In the genomic region with DNA sequence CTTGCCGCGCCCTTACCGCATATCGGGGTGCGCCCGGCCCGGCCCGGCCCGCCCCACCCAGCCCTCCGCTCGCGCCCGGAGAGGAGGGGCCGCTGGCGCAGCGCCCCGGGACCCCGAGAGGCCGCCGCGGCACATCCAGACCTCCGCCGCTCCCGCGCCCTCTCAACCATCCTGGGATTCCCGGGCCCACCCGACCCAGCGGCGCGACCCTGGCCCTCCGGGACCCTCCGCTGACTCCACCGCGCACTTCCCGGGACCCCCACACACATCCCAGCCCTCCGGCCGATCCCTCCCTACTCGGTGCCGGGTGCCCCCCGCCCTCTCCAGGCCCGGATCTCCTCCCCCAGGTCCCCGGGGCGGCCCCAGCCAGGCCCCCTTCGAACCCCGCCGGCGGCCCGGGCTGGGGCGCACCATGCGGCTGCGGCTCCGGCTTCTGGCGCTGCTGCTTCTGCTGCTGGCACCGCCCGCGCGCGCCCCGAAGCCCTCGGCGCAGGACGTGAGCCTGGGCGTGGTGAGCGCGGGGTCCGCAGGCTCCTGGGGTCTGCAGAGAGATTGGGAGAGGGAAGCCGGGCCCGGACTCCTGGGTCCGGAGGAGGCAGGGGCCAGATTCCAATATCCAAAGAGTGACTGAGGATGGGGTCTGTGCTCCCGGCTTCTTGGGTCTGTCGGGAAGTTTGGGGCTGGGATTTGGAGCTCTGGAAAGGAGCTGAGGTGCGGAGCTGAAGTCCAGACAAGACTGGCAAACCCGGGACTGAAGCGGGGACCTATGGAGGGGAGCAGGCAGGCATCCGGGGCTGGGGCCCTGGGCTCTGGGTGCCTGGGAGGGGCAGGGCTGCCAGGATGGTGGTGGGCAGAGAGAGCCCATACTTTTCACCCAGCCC, we compare ENCODE assay signal across 8 cellular contexts. TPM values are rescaled to one million over a fixed set of nuclear protein-coding genes. Genes with fewer than 3 reads are reported as not detected.
DNase-seq lines count a peak whose midpoint lies in the region; ATAC-seq and TF ChIP-seq lines count a peak whose summit lies in the region.

A gene with protein sequence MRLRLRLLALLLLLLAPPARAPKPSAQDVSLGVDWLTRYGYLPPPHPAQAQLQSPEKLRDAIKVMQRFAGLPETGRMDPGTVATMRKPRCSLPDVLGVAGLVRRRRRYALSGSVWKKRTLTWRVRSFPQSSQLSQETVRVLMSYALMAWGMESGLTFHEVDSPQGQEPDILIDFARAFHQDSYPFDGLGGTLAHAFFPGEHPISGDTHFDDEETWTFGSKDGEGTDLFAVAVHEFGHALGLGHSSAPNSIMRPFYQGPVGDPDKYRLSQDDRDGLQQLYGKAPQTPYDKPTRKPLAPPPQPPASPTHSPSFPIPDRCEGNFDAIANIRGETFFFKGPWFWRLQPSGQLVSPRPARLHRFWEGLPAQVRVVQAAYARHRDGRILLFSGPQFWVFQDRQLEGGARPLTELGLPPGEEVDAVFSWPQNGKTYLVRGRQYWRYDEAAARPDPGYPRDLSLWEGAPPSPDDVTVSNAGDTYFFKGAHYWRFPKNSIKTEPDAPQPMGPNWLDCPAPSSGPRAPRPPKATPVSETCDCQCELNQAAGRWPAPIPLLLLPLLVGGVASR (plus strand): TSS at position 56 of the 881 bp plus-strand sequence. CDS start 357 bp downstream, at position 413.

- H3K79me2 ChIP-seq in GM23338 (replicated peaks; ENCODE audit: insufficient read depth): peaks cover 5% of the 10 kb centered on the region

- H3K4me1 Mint-ChIP-seq in GM23338: peaks cover 19% of the 10 kb centered on the region
- H3K4me1 Mint-ChIP-seq in activated B cell treated with CpG ODN at 0.5 μM for 24 hours: peaks cover 11% of the 10 kb centered on the region

- ATAC-seq in GM23338 (peak; percentile 57), activated B cell treated with CpG ODN at 0.5 μM for 24 hours (ENCODE audit: low read depth) (no peak)

- no peaks in the 10 kb centered on the region for H3K9me3 ChIP-seq in left ventricle myocardium inferior (replicated peaks)

- H3K4me2 ChIP-seq in GM23338: peak within 1 kb of the TSS; percentile 96

- H3K36me3 ChIP-seq in GM23338 (ENCODE audit: insufficient read depth): no peaks in the 10 kb centered on the region
- H3K36me3 ChIP-seq in left ventricle myocardium inferior: no peaks in the 10 kb centered on the region

- CTCF ChIA-PET in activated B cell treated with CpG ODN at 0.5 μM for 24 hours (lab: Charles Lee): interaction anchor here (1.6 kb wide), 1 partner anchor 83 kb away, joined by 4 read pairs; no protein-coding TSS in a partner anchor

- no peak for TF ChIP-seq CTCF in GM23338 (conservative IDR thresholded peaks at IDR 0.05; ENCODE audit: low read depth in 2 of 2)
- no peak for TF ChIP-seq CTCF in activated B cell treated with CpG ODN at 0.5 μM for 24 hours (IDR thresholded peaks at IDR 0.05)
- TF ChIP-seq CTCF in left ventricle myocardium inferior (IDR thresholded peaks at IDR 0.05; ENCODE audit: borderline replicate concordance): no peak
- no peak for TF ChIP-seq CTCF in GM10266 (IDR thresholded peaks at IDR 0.05; ENCODE audit: control insufficient read depth, insufficient read depth, low read depth, missing control alignments)

- H3K4me1 ChIP-seq in GM23338 (ENCODE audit: insufficient read depth): peaks cover 17% of the 10 kb centered on the region; the same call in 1 of the 2 replicates
- peaks cover 22% of the 10 kb centered on the region for H3K4me1 ChIP-seq in left ventricle myocardium inferior

- H3K27me3 ChIP-seq in GM23338 (ENCODE audit: insufficient read depth) (peaks cover 39% of the 10 kb centered on the region), left ventricle myocardium inferior (ENCODE audit: low read depth) (peaks cover 90% of the 10 kb centered on the region)

- H3K27me3 Mint-ChIP-seq in GM23338 (ENCODE audit: insufficient read depth, low read depth, poor library complexity): peaks cover 29% of the 10 kb centered on the region
- H3K27me3 Mint-ChIP-seq in activated B cell treated with CpG ODN at 0.5 μM for 24 hours: peaks cover 38% of the 10 kb centered on the region

- peaks cover 7% of the 10 kb centered on the region; the same call in 2 of the 3 replicates for H3K9me3 Mint-ChIP-seq in GM23338
- H3K9me3 Mint-ChIP-seq in activated B cell treated with CpG ODN at 0.5 μM for 24 hours: no peaks in the 10 kb centered on the region

- H3K36me3 Mint-ChIP-seq in GM23338 (ENCODE audit: low read depth) (peaks cover 38% of the 10 kb centered on the region), activated B cell treated with CpG ODN at 0.5 μM for 24 hours (ENCODE audit: low read depth) (no peaks in the 10 kb centered on the region)

- H3K27ac ChIP-seq in GM23338 (ENCODE audit: low read depth): 0 out of 2 replicates have a peak within 1 kb of the TSS, but pooled peaks have one; percentile 32
- no peak within 1 kb of the TSS for H3K27ac ChIP-seq in left ventricle myocardium inferior (replicated peaks)

- H3K4me3 ChIP-seq in GM23338: peak within 1 kb of the TSS; percentile 94
- peak within 1 kb of the TSS; percentile 69 for H3K4me3 ChIP-seq in left ventricle myocardium inferior
- peak within 1 kb of the TSS; percentile 54 for H3K4me3 ChIP-seq in skeletal muscle cell (ENCODE audit: low read depth, low read length)

- H3K4me3 Mint-ChIP-seq in GM23338 (peak within 1 kb of the TSS; percentile 84), activated B cell treated with CpG ODN at 0.5 μM for 24 hours (peak within 1 kb of the TSS; percentile 76)

- intact Hi-C loops in activated B cell treated with CpG ODN at 0.5 μM for 24 hours (cut with micrococcal nuclease) (loop anchor here (1.0 to 2.0 kb wide), 2 partner anchors 13 to 16 kb away; no protein-coding TSS in a partner anchor), left ventricle myocardium inferior (cut with micrococcal nuclease) (no loop called here)

- H3F3A ChIP-seq in GM23338 (replicated peaks; ENCODE audit: low read depth): peaks cover 17% of the 10 kb centered on the region

- H3K9me2 ChIP-seq in GM23338 (ENCODE audit: insufficient read depth): no peaks in the 10 kb centered on the region

- H3K27ac Mint-ChIP-seq in GM23338 (peak within 1 kb of the TSS; percentile 85; the same call in 1 of the 2 replicates), activated B cell treated with CpG ODN at 0.5 μM for 24 hours (no peak within 1 kb of the TSS)

- POLR2A ChIA-PET in activated B cell treated with CpG ODN at 0.5 μM for 24 hours (lab: Charles Lee): interaction anchor here (1.1 to 1.3 kb wide), 2 partner anchors 12 to 111 kb away, joined by 3 to 5 read pairs; no protein-coding TSS in a partner anchor

- DNase-seq in GM23338 (ENCODE audit: low spot score) (peak; percentile 80), activated B cell treated with CpG ODN at 0.5 μM for 24 hours (no peak), left ventricle myocardium inferior (no peak), skeletal muscle cell (ENCODE audit: low read depth) (no peak), GM10266 (ENCODE audit: extremely low spot score) (no peak), germinal center (ENCODE audit: low spot score) (no peak), DMS153 (lab: John Stamatoyannopoulos, UW) (no peak)
- DNase-seq in activated CD4-positive, alpha-beta T cell treated with anti-CD3 and anti-CD28 coated beads for 1 hour: no peak

- H2AFZ ChIP-seq in GM23338: peak within 1 kb of the TSS; percentile 78

- peaks cover 10% of the 10 kb centered on the region for H4K20me1 ChIP-seq in GM23338 (replicated peaks; ENCODE audit: insufficient read depth)

TF ChIP-seq in GM23338, 12 proteins besides CTCF, POLR2A, EP300 and RAD21 (continues in another document):
- TF ChIP-seq POLR2AphosphoS5 (IDR thresholded peaks at IDR 0.05; ENCODE audit: low read depth): peak; percentile 7; the same call in 1 of the 2 replicates

RNA-seq across cellular contexts. Expression of the gene that starts here (rescaled TPM):
- total RNA-seq in GM23338 (2014; rRNA removed; shearing (Covaris generic)): 15.9 and 18.8 TPM in 2 replicates
- 6.1 and 7.7 TPM in 2 replicates for polyA plus RNA-seq in GM23338 (2016; fragmentation: Nextera tagmentation; extraction: Ambion mirVana)
- total RNA-seq in activated B cell treated with CpG ODN at 0.5 μM for 24 hours: 0.13 and 0.34 TPM in 2 replicates
- 1.2 TPM for total RNA-seq in left ventricle myocardium inferior
